ENCODE assay signal across 8 cellular contexts in genomic region chr17:50051082-50051576, GRCh38. TPM values are rescaled to one million over a fixed set of nuclear protein-coding genes. Genes with fewer than 3 reads are reported as not detected.
A peak's percentile ranks its signal among the peaks of the same experiment; 100 is the strongest.
DNase-seq lines count a peak whose midpoint lies in the region; ATAC-seq and TF ChIP-seq lines count a peak whose summit lies in the region.

No MANE protein-coding gene starts in this region.

- TF ChIP-seq CTCF in Calu3 (IDR thresholded peaks at IDR 0.05; ENCODE audit: unreplicated experiment) (no peak), lung (IDR thresholded peaks at IDR 0.05; ENCODE audit: control extremely low read depth, extremely low read depth) (no peak), heart right ventricle (IDR thresholded peaks at IDR 0.05) (no peak), colonic mucosa (IDR thresholded peaks at IDR 0.05) (no peak)

- no peaks in the 10 kb centered on the region for H3K27me3 ChIP-seq in lung (ENCODE audit: control insufficient read depth, insufficient read depth)
- peaks cover 0 to 26% (median 0%) of the 10 kb centered on the region in 7 donors for H3K27me3 ChIP-seq in heart right ventricle
- no peaks in the 10 kb centered on the region for H3K27me3 ChIP-seq in colonic mucosa

- H3K27ac ChIP-seq in lung (ENCODE audit: low read depth in 1 of 2, low read length in 1 of 2) (peak overlapping the region in 1 of 2 donors; percentile 72), heart right ventricle (peak overlapping the region in 1 of 10 donors; percentile 13), colonic mucosa (no peak overlapping the region)

- no peaks in the 10 kb centered on the region for H3K9me3 ChIP-seq in lung (ENCODE audit: control insufficient read depth in 2 of 2, insufficient read depth in 1 of 2, low read length in 1 of 2)
- no peaks in the 10 kb centered on the region for H3K9me3 ChIP-seq in heart right ventricle
- H3K9me3 ChIP-seq in colonic mucosa: no peaks in the 10 kb centered on the region

- H3K27me3 Mint-ChIP-seq in Calu3 (ENCODE audit: unreplicated experiment): no peaks in the 10 kb centered on the region
- H3K27me3 Mint-ChIP-seq in activated T-helper 17 cell treated with anti-CD3 and anti-CD28 coated beads, Interleukin-2, amount 50 U/mL, for 72 hours: peaks cover 6% of the 10 kb centered on the region

- peak; percentile 88 for ATAC-seq in activated T-helper 17 cell treated with anti-CD3 and anti-CD28 coated beads, Interleukin-2, amount 50 U/mL, for 72 hours (replicated peaks)
- ATAC-seq in lung (ENCODE audit: insufficient read depth, low FRiP score) (no peak), GM19351 (IDR thresholded peaks at IDR 0.05; ENCODE audit: unreplicated experiment) (no peak), heart right ventricle (no peak)

- H3K4me1 Mint-ChIP-seq in Calu3 (ENCODE audit: low read depth, unreplicated experiment): peaks cover 84% of the 10 kb centered on the region
- peaks cover 26% of the 10 kb centered on the region for H3K4me1 Mint-ChIP-seq in activated T-helper 17 cell treated with anti-CD3 and anti-CD28 coated beads, Interleukin-2, amount 50 U/mL, for 72 hours

- CTCF ChIA-PET in Calu3 (lab: Charles Lee): interaction anchor here (10.4 kb wide), 1 partner anchor 24 kb away, joined by 142 read pairs; no protein-coding TSS in a partner anchor

- peak; percentile 99 for DNase-seq in Calu3
- DNase-seq in NCI-H69 (lab: John Stamatoyannopoulos, UW): peak; percentile 87
- peak; percentile 73 for DNase-seq in lung (ENCODE audit: low spot score)
- no peak for DNase-seq in heart right ventricle
- DNase-seq in colonic mucosa: no peak
- no peak for DNase-seq in NCI-H146 treated with DMSO at 0.1 percent for 48 hours (lab: John Stamatoyannopoulos, UW; ENCODE audit: unreplicated experiment)

- H3K36me3 ChIP-seq in lung (ENCODE audit: control insufficient read depth in 2 of 2, insufficient read depth in 2 of 2, low read length in 2 of 2) (no peaks in the 10 kb centered on the region), heart right ventricle (no peaks in the 10 kb centered on the region), colonic mucosa (no peaks in the 10 kb centered on the region)

- H3K4me3 Mint-ChIP-seq in Calu3 (ENCODE audit: low read depth, unreplicated experiment): peak overlapping the region; percentile 46
- peak overlapping the region; percentile 64 for H3K4me3 Mint-ChIP-seq in activated T-helper 17 cell treated with anti-CD3 and anti-CD28 coated beads, Interleukin-2, amount 50 U/mL, for 72 hours

- peaks cover 5 to 42% of the 10 kb centered on the region in 2 donors for H3K4me1 ChIP-seq in lung (ENCODE audit: control insufficient read depth in 2 of 2, insufficient read depth in 2 of 2, low read length in 2 of 2)
- peaks cover 3 to 58% (median 28%) of the 10 kb centered on the region in 9 donors for H3K4me1 ChIP-seq in heart right ventricle
- peaks cover 5% of the 10 kb centered on the region for H3K4me1 ChIP-seq in colonic mucosa

- no TSS peak for BruUV-seq in Calu3 (replicated peaks; lab: Mats Ljungman, UMichigan)

- peaks cover 3% of the 10 kb centered on the region for H3K9me3 Mint-ChIP-seq in Calu3 (ENCODE audit: low read depth, unreplicated experiment)
- no peaks in the 10 kb centered on the region for H3K9me3 Mint-ChIP-seq in activated T-helper 17 cell treated with anti-CD3 and anti-CD28 coated beads, Interleukin-2, amount 50 U/mL, for 72 hours

- peak overlapping the region in 1 of 2 donors; percentile 39 for H3K9ac ChIP-seq in colonic mucosa (ENCODE audit: low read depth in 2 of 2, low read length in 2 of 2)

- H3K36me3 Mint-ChIP-seq in Calu3 (ENCODE audit: insufficient read depth, unreplicated experiment): peaks cover 84% of the 10 kb centered on the region
- no peaks in the 10 kb centered on the region for H3K36me3 Mint-ChIP-seq in activated T-helper 17 cell treated with anti-CD3 and anti-CD28 coated beads, Interleukin-2, amount 50 U/mL, for 72 hours (ENCODE audit: low read depth)

- intact Hi-C loops in Calu3 (cut with micrococcal nuclease; ENCODE audit: unreplicated experiment): no loop called here
- intact Hi-C loops in heart right ventricle (cut with DNase I): no loop called here
- intact Hi-C loops in colonic mucosa (cut with DNase I): no loop called here

- WGBS in lung, 2 donors: 68 to 76% methylated on average over 4 of the region's 4 CpGs
- WGBS in heart right ventricle, 2 donors: 82 to 84% methylated on average over 4 of the region's 4 CpGs

- peak overlapping the region; percentile 96 for H3K27ac Mint-ChIP-seq in Calu3 (ENCODE audit: unreplicated experiment)
- H3K27ac Mint-ChIP-seq in activated T-helper 17 cell treated with anti-CD3 and anti-CD28 coated beads, Interleukin-2, amount 50 U/mL, for 72 hours: peak overlapping the region; percentile 86

- H3K4me3 ChIP-seq in lung (no peak overlapping the region), heart right ventricle (no peak overlapping the region), colonic mucosa (no peak overlapping the region)

RNA-seq across cellular contexts. Expression of gene ITGA3, which starts 4.8 kb away (rescaled TPM):
- total RNA-seq in Calu3 (2022) (539 and 709 TPM in 2 replicates), lung (100 to 1,000 TPM; 142 to 204 TPM), heart right ventricle (10 to 100 TPM; 12.5 to 44.2 (median 22.5) TPM), colonic mucosa (100 to 1,000 TPM; 111 to 116 TPM)
- 10 to 100 TPM in 1 of 2 donors, 1 to 10 TPM in 1; 5.3 to 22.2 TPM for total RNA-seq in activated T-helper 17 cell treated with anti-CD3 and anti-CD28 coated beads, Interleukin-2, amount 50 U/mL, for 72 hours
- polyA plus RNA-seq in lung (100 to 1,000 TPM in 1 of 2 donors, 10 to 100 TPM in 1; 83.9 to 123 TPM), heart right ventricle (10 to 100 TPM; 26.1 to 39.9 TPM)

RNA-seq across cellular contexts. Expression of gene PDK2, which starts 44.0 kb away (rescaled TPM):
- total RNA-seq in Calu3 (2022) (29.5 and 39.1 TPM in 2 replicates), lung (10 to 100 TPM; 23.2 to 27.8 TPM), heart right ventricle (100 to 1,000 TPM; 161 to 337 (median 231) TPM), colonic mucosa (10 to 100 TPM; 48.8 to 56.4 TPM)
- 10 to 100 TPM; 10.0 to 15.2 TPM for total RNA-seq in activated T-helper 17 cell treated with anti-CD3 and anti-CD28 coated beads, Interleukin-2, amount 50 U/mL, for 72 hours
- polyA plus RNA-seq in lung (10 to 100 TPM in 1 of 2 donors, 1 to 10 TPM in 1; 10.0 to 15.7 TPM), heart right ventricle (100 to 1,000 TPM in 1 of 2 donors, 10 to 100 TPM in 1; 88.1 to 129 TPM)

RNA-seq across cellular contexts. Expression of gene DLX3, which starts 56.1 kb away (rescaled TPM):
- total RNA-seq in Calu3 (2022) (not detected in 2 replicates), lung (1 to 10 TPM in 1 of 2 donors, under 1 TPM in 1; 0.52 to 1.3 TPM), heart right ventricle (under 1 TPM in 2 of 10 donors, not detected in 8; 0.11 to 0.23 TPM), colonic mucosa (under 1 TPM in 1 of 2 donors, not detected in 1; 0.21 TPM)
- total RNA-seq in activated T-helper 17 cell treated with anti-CD3 and anti-CD28 coated beads, Interleukin-2, amount 50 U/mL, for 72 hours: not detected
- polyA plus RNA-seq in lung (under 1 TPM; 0.17 to 0.77 TPM), heart right ventricle (under 1 TPM in 1 of 2 donors, not detected in 1; 0.03 TPM)

Comparison
In these comparisons a context has a peak if more than half of its experiments do, and no peak if none do; other contexts are left out.
1. DNase-seq: peak in Calu3 (single experiment), NCI-H69 (single experiment) and lung (single experiment); none in heart right ventricle (0 of 2), colonic mucosa (single experiment) and NCI-H146 treated with DMSO at 0.1 percent for 48 hours (single experiment).